In genomic region chr4:154416183-154416543, GRCh38 we compare ENCODE assay signal across 8 cellular contexts.
DNase-seq lines count a peak whose midpoint lies in the region; ATAC-seq and TF ChIP-seq lines count a peak whose summit lies in the region.

No MANE protein-coding gene starts in this region.

- DNase-seq in myocyte (ENCODE audit: low read depth): peak; percentile 30
- DNase-seq in NK-92 treated with Interleukin-12 subunit alpha and Interleukin-12 subunit beta, amount 100 ng/mL, for 24 hours (lab: John Stamatoyannopoulos, UW): no peak
- no peak for DNase-seq in OCI-M1 (lab: John Stamatoyannopoulos, UW)
- no peak for DNase-seq in activated effector memory CD4-positive, alpha-beta T cell treated with anti-CD3 and anti-CD28 coated beads, Interleukin-2, amount 50 U/mL, for 16 hours

- H3K4me1 ChIP-seq in KMS-11 (ENCODE audit: low read depth, poor library complexity, severe bottlenecking): peaks cover 8% of the 10 kb centered on the region
- no peaks in the 10 kb centered on the region for H3K4me1 ChIP-seq in ectodermal cell (ENCODE audit: control insufficient read depth, insufficient read depth, low read length)

- H3K9me3 ChIP-seq in ectodermal cell (ENCODE audit: control insufficient read depth, low read length): no peaks in the 10 kb centered on the region

- H3K27ac ChIP-seq in KMS-11 (no peak overlapping the region), ectodermal cell (ENCODE audit: insufficient read depth, low read depth, low read length, poor library complexity, severe bottlenecking) (no peak overlapping the region)

- no peaks in the 10 kb centered on the region for H3K27me3 ChIP-seq in KMS-11 (ENCODE audit: insufficient read depth, low read depth)
- H3K27me3 ChIP-seq in ectodermal cell (ENCODE audit: control insufficient read depth, insufficient read depth, low read length, poor library complexity, severe bottlenecking): peaks cover 14% of the 10 kb centered on the region

- peak; percentile 43 for ATAC-seq in GM21528 (IDR thresholded peaks at IDR 0.05; ENCODE audit: low FRiP score, unreplicated experiment)

- peak overlapping the region; percentile 91 for H2AFZ ChIP-seq in KMS-11 (ENCODE audit: low read depth)

- WGBS in ectodermal cell, 2 experiments: 2 to 3% methylated on average over 10 of the region's 10 CpGs

- H3K79me2 ChIP-seq in KMS-11 (ENCODE audit: insufficient read depth, low read depth): no peaks in the 10 kb centered on the region

- no peak for TF ChIP-seq CTCF in KMS-11 (conservative IDR thresholded peaks at IDR 0.05; ENCODE audit: low read depth, low read length)

- peak overlapping the region; percentile 31; the same call in 1 of the 2 replicates for H3K9ac ChIP-seq in KMS-11

- H4K20me1 ChIP-seq in KMS-11 (ENCODE audit: insufficient read depth): no peaks in the 10 kb centered on the region

- peak overlapping the region; percentile 94 for H3K4me2 ChIP-seq in KMS-11

- H3K4me3 ChIP-seq in GM08714 (ENCODE audit: low read length) (peak overlapping the region; percentile 20; the same call in 1 of the 2 replicates), KMS-11 (IDR thresholded peaks at IDR 0.05; ENCODE audit: insufficient read depth, low read depth, low read length) (no peak overlapping the region), ectodermal cell (ENCODE audit: insufficient read depth, low read depth, low read length) (peak overlapping the region; percentile 50)

- H3K36me3 ChIP-seq in KMS-11 (ENCODE audit: insufficient read depth) (no peaks in the 10 kb centered on the region), ectodermal cell (ENCODE audit: control insufficient read depth, insufficient read depth, low read length) (no peaks in the 10 kb centered on the region)
